In genomic region chr16:88372522-88372921, GRCh38 we compare ENCODE assay signal across 7 cellular contexts.
"Had no signal": no experiment of that assay in that cellular context is flagged by ENCODE, and none has a peak within 500 bp of the region (broad histone marks: within the 10 kb centered on the region; RNA-seq: fewer than 3 reads in every experiment).

No MANE protein-coding gene starts in this region.

- ATAC-seq: GM23338, HCT116 had no signal

- H3K4me3 ChIP-seq: GM23338, HAP-1 had no signal

- DNase-seq: H7, HFFc6, KG1 had no signal

- H3K36me3 ChIP-seq: HAP-1 had no signal

- H2AFZ ChIP-seq: GM23338 had no signal

- H3K27ac ChIP-seq: HL-60 had no signal

- H3K4me2 ChIP-seq: GM23338 had no signal

- H3K9me3 ChIP-seq: HAP-1 had no signal

- H3K4me1 ChIP-seq: HAP-1 had no signal
